Comparison of ENCODE assay signal across 6 cellular contexts in the genomic region with DNA sequence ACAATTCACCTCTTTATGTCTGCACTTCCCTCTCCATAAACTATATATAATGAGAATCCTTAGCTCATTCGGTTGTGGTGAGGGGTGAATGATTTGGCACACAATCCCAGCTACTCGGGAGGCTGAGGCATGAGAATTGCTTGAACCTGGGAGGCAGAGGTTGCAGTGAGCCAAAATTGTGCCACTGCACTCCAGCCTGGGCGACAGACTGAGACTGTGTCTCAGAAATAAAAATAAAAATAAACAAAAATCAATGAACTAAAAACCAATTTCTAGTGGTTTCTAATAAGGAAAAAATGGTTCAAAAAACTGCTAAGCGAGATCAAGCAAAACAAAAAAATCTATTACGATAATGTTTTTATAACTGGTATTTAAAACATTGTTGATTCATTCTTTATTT. TPM values are rescaled to one million over a fixed set of nuclear protein-coding genes. Genes with fewer than 3 reads are reported as not detected.
"Had no signal": no experiment of that assay in that cellular context is flagged by ENCODE, and none has a peak within 500 bp of the region (broad histone marks: within the 10 kb centered on the region; RNA-seq: fewer than 3 reads in every experiment).

TSS of gene NPIPB6 (minus strand) at position 101 of the 400 bp plus-strand sequence. CDS start 686 bp downstream, outside the sequence.

RNA-seq across cellular contexts. Expression of gene NPIPB6, which starts in this region (rescaled TPM):
- total RNA-seq: dermis blood vessel endothelial cell, kidney epithelial cell, lower lobe of right lung, lung microvascular endothelial cell, mononuclear cell had no signal
- polyA plus RNA-seq: endothelial cell of umbilical vein had no signal
